8 cellular contexts compared by ENCODE assay signal in the genomic region with DNA sequence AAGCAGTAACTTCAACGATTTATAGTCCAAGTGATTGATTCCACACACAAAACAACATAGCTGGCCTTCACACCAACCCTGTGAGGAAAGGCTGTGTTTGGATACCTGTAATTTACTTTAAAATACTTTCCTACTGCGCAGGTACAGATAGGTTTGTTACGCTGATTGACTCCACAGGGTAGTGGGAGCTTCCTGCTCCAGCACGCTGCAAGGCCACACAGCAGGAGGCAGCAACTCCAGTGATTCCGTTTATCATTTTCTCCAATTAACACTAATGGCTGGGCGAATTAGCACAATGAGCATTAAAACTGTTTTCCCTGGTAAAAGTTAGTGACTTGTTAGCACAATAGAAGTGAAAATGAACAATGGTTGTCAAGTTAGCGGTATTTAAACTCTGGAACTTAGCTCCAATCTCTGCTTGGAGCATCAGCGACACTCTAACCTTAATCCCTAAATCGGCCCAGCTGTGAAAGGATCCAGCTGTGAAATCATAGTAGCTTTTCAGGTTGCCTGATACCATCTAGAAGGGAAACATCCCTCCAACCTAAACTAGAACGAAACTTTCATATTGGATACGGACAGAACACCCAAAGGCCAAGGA. TPM values are rescaled to one million over a fixed set of nuclear protein-coding genes. Genes with fewer than 3 reads are reported as not detected.
DNase-seq lines count a peak whose midpoint lies in the region; ATAC-seq and TF ChIP-seq lines count a peak whose summit lies in the region.

No MANE protein-coding gene starts in this region.

- ATAC-seq in mucosa of descending colon (no peak), GM18909 (IDR thresholded peaks at IDR 0.05; ENCODE audit: poor library complexity, unreplicated experiment) (no peak)

- in situ Hi-C loops in KBM-7 (cut with MboI; ENCODE audit: low pct_unique_long_range_greater_than_20kb, low sequenced_read_pairs) = no loop called here

- peak overlapping the region; percentile 81 for H3K27ac ChIP-seq in C4-2B
- H3K27ac ChIP-seq in breast epithelium = peak overlapping the region; percentile 78 to 91

- TF ChIP-seq CTCF in C4-2B (conservative IDR thresholded peaks at IDR 0.05) = no peak
- TF ChIP-seq CTCF in breast epithelium (IDR thresholded peaks at IDR 0.05) = no peak
- TF ChIP-seq CTCF in mucosa of descending colon (IDR thresholded peaks at IDR 0.05) = no peak

- intact Hi-C loops in breast epithelium (cut with DNase I; ENCODE audit: low total_unique reads) = loop anchor here (10.0 kb wide), 1 partner anchor 142 kb away; a partner anchor contains a TSS
- intact Hi-C loops in mucosa of descending colon (cut with DNase I, micrococcal nuclease) = loop anchor here in 1 of 2 donors (10.0 kb wide), 1 partner anchor 152 kb away; no protein-coding TSS in a partner anchor

- H3K36me3 ChIP-seq in breast epithelium (no peaks in the 10 kb centered on the region), mucosa of descending colon (ENCODE audit: low read depth) (no peaks in the 10 kb centered on the region)

- H3K9me3 ChIP-seq in breast epithelium (no peaks in the 10 kb centered on the region), mucosa of descending colon (no peaks in the 10 kb centered on the region)

- no peak for TF ChIP-seq POLR2A in breast epithelium (IDR thresholded peaks at IDR 0.05)

- DNase-seq in KBM-7 (peak; percentile 47), breast epithelium (ENCODE audit: low spot score in 2 of 2) (no peak), mucosa of descending colon (no peak), NCI-H510A (lab: John Stamatoyannopoulos, UW) (no peak), NCI-H1092 (lab: John Stamatoyannopoulos, UW) (no peak)
- DNase-seq in effector CD8-positive, alpha-beta T cell (lab: John Stamatoyannopoulos, UW) = no peak

- H3K4me1 ChIP-seq in breast epithelium (no peaks in the 10 kb centered on the region), mucosa of descending colon (ENCODE audit: low read depth) (peaks cover 14% of the 10 kb centered on the region)

- H3K27me3 ChIP-seq in breast epithelium = no peaks in the 10 kb centered on the region

- peak overlapping the region; percentile 50 to 79 (median 70) for H3K4me3 ChIP-seq in breast epithelium
- H3K4me3 ChIP-seq in mucosa of descending colon = peak overlapping the region; percentile 33

RNA-seq across cellular contexts. Expression of a gene that starts 0.9 kb away (rescaled TPM):
- total RNA-seq in breast epithelium (10 to 100 TPM in 2 of 3 donors, 1 to 10 TPM in 1; 8.3 to 21.2 (median 10.8) TPM), mucosa of descending colon (10 to 100 TPM; 10.2 to 15.6 (median 12.4) TPM)

RNA-seq across cellular contexts. Expression of a gene that starts 6.2 kb away (rescaled TPM):
- total RNA-seq in breast epithelium (not detected), mucosa of descending colon (not detected)
